Comparison of ENCODE assay signal across 11 cellular contexts in the genomic region with DNA sequence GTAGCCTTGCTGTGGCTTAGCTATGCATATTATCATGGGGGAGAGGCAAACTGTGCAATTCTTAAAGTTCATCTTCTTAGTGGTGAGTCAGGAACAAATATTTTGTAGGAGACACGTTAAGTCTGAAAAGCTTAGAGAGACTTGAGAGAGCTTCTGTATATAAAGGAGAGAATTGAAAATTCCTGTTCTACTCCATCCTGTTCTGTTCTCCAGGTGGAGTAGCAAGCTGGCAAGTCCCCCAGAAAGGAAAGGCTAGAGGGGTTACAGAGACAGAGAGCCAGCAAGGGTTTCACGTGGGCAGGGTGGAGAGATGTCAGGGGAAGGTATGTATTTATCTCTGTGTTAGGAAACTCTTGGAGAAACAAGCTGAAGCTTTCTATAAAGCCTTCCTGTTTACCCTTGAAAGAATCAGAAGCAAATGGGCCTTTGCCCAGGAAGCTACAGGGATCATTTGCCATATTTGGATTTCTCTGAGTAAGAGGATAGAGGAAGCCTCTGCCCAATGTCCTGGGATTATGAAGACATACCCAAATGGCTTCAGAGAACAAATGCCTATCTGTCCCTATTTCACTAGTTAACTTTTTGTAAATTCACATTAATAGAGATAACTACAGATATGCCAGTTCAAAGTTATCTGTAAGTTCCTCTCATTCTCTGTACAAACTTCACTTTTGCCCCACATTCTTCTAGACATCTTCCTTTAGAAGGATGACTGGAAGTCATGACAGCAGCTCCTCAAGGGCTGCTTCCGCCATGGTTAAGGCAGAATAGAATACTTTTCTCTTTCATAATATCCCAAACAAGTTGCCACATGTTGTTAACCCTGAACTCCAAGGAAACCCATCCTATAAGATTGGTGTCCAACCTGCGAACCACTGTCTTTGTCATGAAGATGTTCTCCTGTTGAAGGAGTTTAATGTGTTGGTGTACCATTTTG.
DNase-seq lines count a peak whose midpoint lies in the region; ATAC-seq and TF ChIP-seq lines count a peak whose summit lies in the region.
"Had no signal": no experiment of that assay in that cellular context is flagged by ENCODE, and none has a peak within 500 bp of the region (broad histone marks: within the 10 kb centered on the region; RNA-seq: fewer than 3 reads in every experiment).

No MANE protein-coding gene starts in this region.

- H3K27ac Mint-ChIP-seq in CD14-positive monocyte = peak overlapping the region; percentile 20 to 76 (median 57)
- H3K27ac Mint-ChIP-seq in activated B cell treated with CpG ODN at 0.5 μM for 24 hours = peak overlapping the region; percentile 9

- H3K4me3 ChIP-seq in right cardiac atrium (ENCODE audit: low read length) (no peak overlapping the region), prostate gland (no peak overlapping the region), sigmoid colon (no peak overlapping the region)
- H3K4me3 ChIP-seq: SJSA1 had no signal

- H3K4me3 Mint-ChIP-seq in CD14-positive monocyte (no peak overlapping the region), activated B cell treated with CpG ODN at 0.5 μM for 24 hours (no peak overlapping the region)

- POLR2A ChIA-PET in activated B cell treated with CpG ODN at 0.5 μM for 24 hours (lab: Charles Lee) = no interaction called here

- H3K27me3 ChIP-seq in right cardiac atrium (ENCODE audit: control insufficient read depth, insufficient read depth) (no peaks in the 10 kb centered on the region), prostate gland (replicated peaks; ENCODE audit: insufficient read depth) (no peaks in the 10 kb centered on the region), sigmoid colon (no peaks in the 10 kb centered on the region)
- H3K27me3 ChIP-seq: BE2C, SJSA1 had no signal

- H3K9me3 ChIP-seq in right cardiac atrium (ENCODE audit: control insufficient read depth, low read length) (no peaks in the 10 kb centered on the region), prostate gland (no peaks in the 10 kb centered on the region), sigmoid colon (no peaks in the 10 kb centered on the region)
- H3K9me3 ChIP-seq: BE2C had no signal

- H3K9me3 Mint-ChIP-seq in CD14-positive monocyte (peaks cover 2 to 11% (median 6%) of the 10 kb centered on the region in 7 donors), activated B cell treated with CpG ODN at 0.5 μM for 24 hours (peaks cover 2% of the 10 kb centered on the region)

- CTCF ChIA-PET in activated B cell treated with CpG ODN at 0.5 μM for 24 hours (lab: Charles Lee) = interaction anchor here (0.5 to 1.2 kb wide), 2 partner anchors 106 to 137 kb away, joined by 3 to 6 read pairs; no protein-coding TSS in a partner anchor

- ATAC-seq in activated B cell treated with CpG ODN at 0.5 μM for 24 hours (ENCODE audit: low read depth) (no peak), right cardiac atrium (no peak), HG02981 (IDR thresholded peaks at IDR 0.05; ENCODE audit: unreplicated experiment) (no peak)

- H3K4me1 Mint-ChIP-seq in CD14-positive monocyte (peaks cover 59% of the 10 kb centered on the region), activated B cell treated with CpG ODN at 0.5 μM for 24 hours (peaks cover 83% of the 10 kb centered on the region)

- TF ChIP-seq CTCF in CD14-positive monocyte (IDR thresholded peaks at IDR 0.05) = no peak
- no peak for TF ChIP-seq CTCF in activated B cell treated with CpG ODN at 0.5 μM for 24 hours (IDR thresholded peaks at IDR 0.05)
- TF ChIP-seq CTCF in prostate gland (IDR thresholded peaks at IDR 0.05) = no peak
- no peak for TF ChIP-seq CTCF in sigmoid colon (IDR thresholded peaks at IDR 0.05)

- H3K36me3 ChIP-seq in prostate gland (no peaks in the 10 kb centered on the region), sigmoid colon (no peaks in the 10 kb centered on the region)
- H3K36me3 ChIP-seq: BE2C, SJSA1 had no signal

- intact Hi-C loops in CD14-positive monocyte (cut with micrococcal nuclease) (loop anchor here in 1 of 2 donors (5.0 kb wide), 1 partner anchor 42 kb away; no protein-coding TSS in a partner anchor), activated B cell treated with CpG ODN at 0.5 μM for 24 hours (cut with micrococcal nuclease) (no loop called here), right cardiac atrium (cut with DNase I) (loop anchor here in 1 of 4 donors (10.0 kb wide), 1 partner anchor 124 kb away; the partner anchor contains the start of gene NEDD9), prostate gland (cut with DNase I) (no loop called here), sigmoid colon (cut with DNase I) (no loop called here)

- no peak for DNase-seq in CD14-positive monocyte (ENCODE audit: low spot score)
- DNase-seq in activated B cell treated with CpG ODN at 0.5 μM for 24 hours = no peak
- no peak for DNase-seq in right cardiac atrium
- DNase-seq in prostate gland (ENCODE audit: low spot score) = peak; percentile 46
- no peak for DNase-seq in DMS79 treated with DMSO at 0.1 percent for 48 hours (lab: John Stamatoyannopoulos, UW)
- no peak for DNase-seq in AML-193 (lab: John Stamatoyannopoulos, UW)
- DNase-seq in sigmoid colon = no peak
- DNase-seq: amniotic stem cell, BE2C had no signal

- peaks cover 0 to 3% (median 0%) of the 10 kb centered on the region in 3 donors for H3K27me3 Mint-ChIP-seq in CD14-positive monocyte (ENCODE audit: low read depth in 3 of 3)
- no peaks in the 10 kb centered on the region for H3K27me3 Mint-ChIP-seq in activated B cell treated with CpG ODN at 0.5 μM for 24 hours

- TF ChIP-seq POLR2A in prostate gland (IDR thresholded peaks at IDR 0.05) = no peak
- TF ChIP-seq POLR2A in sigmoid colon (IDR thresholded peaks at IDR 0.05) = no peak

- TF ChIP-seq EP300 in sigmoid colon (IDR thresholded peaks at IDR 0.05) = no peak

- H3K36me3 Mint-ChIP-seq in CD14-positive monocyte = peaks cover 79 to 81% of the 10 kb centered on the region in 2 donors
- H3K36me3 Mint-ChIP-seq in activated B cell treated with CpG ODN at 0.5 μM for 24 hours (ENCODE audit: low read depth) = peaks cover 67% of the 10 kb centered on the region

- peak overlapping the region; percentile 76 for H3K27ac ChIP-seq in right cardiac atrium (ENCODE audit: low read length)
- H3K27ac ChIP-seq in prostate gland = peak overlapping the region; percentile 70 to 82
- peak overlapping the region in 1 of 4 donors; percentile 43 for H3K27ac ChIP-seq in sigmoid colon
- H3K27ac ChIP-seq: SJSA1 had no signal

- 77% methylated on average over 4 of the region's 4 CpGs for WGBS in right cardiac atrium
- WGBS in prostate gland = 63% methylated on average over 4 of the region's 4 CpGs
- WGBS in sigmoid colon, 2 donors = 82 to 85% methylated on average over 4 of the region's 4 CpGs

- peaks cover 10% of the 10 kb centered on the region for H3K4me1 ChIP-seq in right cardiac atrium (ENCODE audit: control insufficient read depth, insufficient read depth, low read length)
- H3K4me1 ChIP-seq in prostate gland (replicated peaks) = peaks cover 7% of the 10 kb centered on the region
- no peaks in the 10 kb centered on the region for H3K4me1 ChIP-seq in sigmoid colon
- H3K4me1 ChIP-seq: BE2C had no signal
